Comparison of ENCODE assay signal across 11 cellular contexts in genomic region chr20:17562804-17563305, GRCh38. TPM values are rescaled to one million over a fixed set of nuclear protein-coding genes. Genes with fewer than 3 reads are reported as not detected.
DNase-seq lines count a peak whose midpoint lies in the region; ATAC-seq, FAIRE-seq and TF ChIP-seq lines count a peak whose summit lies in the region.
"Had no signal": no experiment of that assay in that cellular context is flagged by ENCODE, and none has a peak within 500 bp of the region (broad histone marks: within the 10 kb centered on the region; RNA-seq: fewer than 3 reads in every experiment).

No MANE protein-coding gene starts in this region.

- H2AFZ ChIP-seq in H1 (ENCODE audit: low read length) = peak overlapping the region; percentile 17; the same call in 1 of the 2 replicates
- no peak overlapping the region for H2AFZ ChIP-seq in Karpas-422 (ENCODE audit: low read length)

- WGBS in H1 (ENCODE audit: extremely low coverage in 1 of 2, insufficient coverage in 1 of 2, insufficient read length in 1 of 2, insufficient replicate concordance in 2 of 2, low coverage in 1 of 2, low lambda C conversion rate in 2 of 2, missing lambda C conversion rate in 1 of 2), 2 experiments = 77% methylated on average over 2 of the region's 2 CpGs; no CpG with 5 or more reads in 1 of the 2 experiments

- TF ChIP-seq POLR2A in H1 (IDR thresholded peaks at IDR 0.05; ENCODE audit: control extremely low read depth in 1 of 2, low read depth in 2 of 2, low read length in 2 of 2) = no peak

- TF ChIP-seq RAD21 in H1 (IDR thresholded peaks at IDR 0.05 in 1 of 2, conservative IDR thresholded peaks at IDR 0.05 in 1 of 2; ENCODE audit: low read depth in 2 of 2, low read length in 2 of 2) = no peak

- no peak overlapping the region for H2BK120ac ChIP-seq in H1 (replicated peaks; ENCODE audit: low read depth, low read length)

- peaks cover 3 to 9% (median 4%) of the 10 kb centered on the region in 4 donors for H3K4me1 Mint-ChIP-seq in CD4-positive, alpha-beta memory T cell

- no peak overlapping the region for H3K18ac ChIP-seq in H1 (ENCODE audit: extremely low read depth, low read length)

- H3K79me2 ChIP-seq in H1 (ENCODE audit: control insufficient read depth in 1 of 2, insufficient read depth in 2 of 2, low read length in 2 of 2) (peaks cover 0 to under 1% of the 10 kb centered on the region in 2 experiments; a peak in 2 of 4 replicates), Karpas-422 (ENCODE audit: low read length) (no peaks in the 10 kb centered on the region)

- DNase-seq in A172 (ENCODE audit: low spot score) (peak; percentile 88), M059J (ENCODE audit: low read depth) (peak; percentile 93), H1 (ENCODE audit: low read depth in 1 of 2, low spot score in 2 of 2) (peak in 1 of 2 experiments; percentile 27), lower lobe of right lung (peak; percentile 63), KG1 (lab: John Stamatoyannopoulos, UW) (no peak), Karpas-422 (no peak)
- no peak for DNase-seq in activated naive CD4-positive, alpha-beta T cell treated with anti-CD3 and anti-CD28 coated beads, Interleukin-2, amount 50 U/mL, for 72 hours (ENCODE audit: low spot score in 2 of 2)
- no peak for DNase-seq in CD4-positive, alpha-beta memory T cell
- DNase-seq: activated CD8-positive, alpha-beta memory T cell treated with anti-CD3 and anti-CD28 coated beads for 24 hours; BE2C; NCI-H1105 had no signal

- POLR2A ChIA-PET in H1 (lab: Charles Lee; ENCODE audit: partially characterized antibody) = interaction anchor here (0.6 to 0.9 kb wide), 2 partner anchors 31 to 56 kb away, joined by 3 read pairs; no protein-coding TSS in a partner anchor
- POLR2A ChIA-PET in CD4-positive, alpha-beta memory T cell (lab: Charles Lee; ENCODE audit: partially characterized antibody) = no interaction called here

- H3K4me2 ChIP-seq in H1 (ENCODE audit: insufficient read depth in 1 of 2, low read depth in 2 of 2, low read length in 2 of 2) = no peak overlapping the region
- no peak overlapping the region for H3K4me2 ChIP-seq in Karpas-422 (ENCODE audit: low read depth, low read length, poor library complexity, severe bottlenecking)

- H3K9ac ChIP-seq in H1 (replicated peaks in 1 of 4; ENCODE audit: extremely low read depth in 1 of 4, low read depth in 3 of 4, low read length in 3 of 4) = no peak overlapping the region
- H3K9ac ChIP-seq in Karpas-422 (ENCODE audit: low read length) = no peak overlapping the region

- H3K4me3 Mint-ChIP-seq in CD4-positive, alpha-beta memory T cell = no peak overlapping the region

- intact Hi-C loops in lower lobe of right lung (cut with DNase I) = no loop called here
- intact Hi-C loops in CD4-positive, alpha-beta memory T cell (cut with micrococcal nuclease) = no loop called here

- CTCF ChIA-PET in H1 (lab: Charles Lee; ENCODE audit: partially characterized antibody) = interaction anchor here (0.6 to 2.6 kb wide), 4 partner anchors 15 to 984 kb away, joined by 3 to 8 read pairs (median 4); no protein-coding TSS in a partner anchor
- CTCF ChIA-PET in CD4-positive, alpha-beta memory T cell (lab: Charles Lee; ENCODE audit: partially characterized antibody) = interaction anchor here (0.9 kb wide), 1 partner anchor 59 kb away, joined by 5 read pairs; no protein-coding TSS in a partner anchor

- no peaks in the 10 kb centered on the region for H3K36me3 Mint-ChIP-seq in activated naive CD4-positive, alpha-beta T cell treated with anti-CD3 and anti-CD28 coated beads, Interleukin-2, amount 50 U/mL, for 72 hours
- no peaks in the 10 kb centered on the region for H3K36me3 Mint-ChIP-seq in CD4-positive, alpha-beta memory T cell

- peak overlapping the region; percentile 7 for H4K91ac ChIP-seq in H1 (replicated peaks; ENCODE audit: insufficient read length, low read length)

- H2BK20ac ChIP-seq in H1 (ENCODE audit: low read length) = peak overlapping the region; percentile 72; the same call in 1 of the 2 replicates

- H4K5ac ChIP-seq in H1 (ENCODE audit: insufficient read length, low read depth, low read length) = no peak overlapping the region

- H3K9me2 ChIP-seq in Karpas-422 (replicated peaks; ENCODE audit: insufficient read depth, low read length) = no peaks in the 10 kb centered on the region

- no peaks in the 10 kb centered on the region for H3K79me1 ChIP-seq in H1 (ENCODE audit: low read depth, low read length)

- H3K9me3 ChIP-seq in H1 (ENCODE audit: insufficient read depth in 2 of 2, low read depth in 1 of 2, low read length in 1 of 2) (no peaks in the 10 kb centered on the region), lower lobe of right lung (no peaks in the 10 kb centered on the region), Karpas-422 (ENCODE audit: low read length) (no peaks in the 10 kb centered on the region)
- H3K9me3 ChIP-seq in CD4-positive, alpha-beta memory T cell (ENCODE audit: control insufficient read depth in 1 of 2, low read length in 2 of 2) = no peaks in the 10 kb centered on the region
- H3K9me3 ChIP-seq: BE2C had no signal

- H3K36me3 ChIP-seq in H1 (ENCODE audit: control insufficient read depth in 2 of 4, insufficient read depth in 4 of 4, low read length in 3 of 4) (no peaks in the 10 kb centered on the region), lower lobe of right lung (no peaks in the 10 kb centered on the region), Karpas-422 (ENCODE audit: insufficient read depth, low read length) (no peaks in the 10 kb centered on the region)
- H3K36me3 ChIP-seq in CD4-positive, alpha-beta memory T cell (ENCODE audit: insufficient read depth, low read length) = no peaks in the 10 kb centered on the region
- H3K36me3 ChIP-seq: BE2C had no signal

- no peak overlapping the region for H3K27ac ChIP-seq in H1 (ENCODE audit: low read depth, low read length)
- peak overlapping the region; percentile 65 for H3K27ac ChIP-seq in lower lobe of right lung
- no peak overlapping the region for H3K27ac ChIP-seq in Karpas-422 (ENCODE audit: low read length)
- no peak overlapping the region for H3K27ac ChIP-seq in CD4-positive, alpha-beta memory T cell (ENCODE audit: low read depth, low read length)

- no peaks in the 10 kb centered on the region for H4K20me1 ChIP-seq in H1 (replicated peaks in 1 of 2; ENCODE audit: control insufficient read depth in 1 of 2, insufficient read depth in 2 of 2, low read length in 2 of 2)
- no peaks in the 10 kb centered on the region for H4K20me1 ChIP-seq in Karpas-422 (ENCODE audit: insufficient read depth, low read depth, low read length)

- no peak for TF ChIP-seq EP300 in H1 (IDR thresholded peaks at IDR 0.05; ENCODE audit: borderline replicate concordance in 1 of 2, low read depth in 2 of 2, low read length in 2 of 2)

- 0 out of 2 replicates have a peak overlapping the region, but pooled peaks have one; percentile 24 for H2BK5ac ChIP-seq in H1 (ENCODE audit: low read depth, low read length)

- H3K4me1 ChIP-seq in H1 (replicated peaks in 1 of 4; ENCODE audit: control insufficient read depth in 3 of 4, insufficient read depth in 4 of 4, low read length in 3 of 4) = peaks cover under 1 to 3% (median 1%) of the 10 kb centered on the region in 4 experiments; a peak in 4 of 7 replicates
- peaks cover 28% of the 10 kb centered on the region for H3K4me1 ChIP-seq in lower lobe of right lung
- no peaks in the 10 kb centered on the region for H3K4me1 ChIP-seq in Karpas-422 (ENCODE audit: low read length)
- H3K4me1 ChIP-seq in CD4-positive, alpha-beta memory T cell (ENCODE audit: insufficient read depth, low read length) = no peaks in the 10 kb centered on the region
- H3K4me1 ChIP-seq: BE2C had no signal

- no peak overlapping the region for H4K8ac ChIP-seq in H1 (ENCODE audit: extremely low read depth, insufficient read depth, low read length)

- H3K23me2 ChIP-seq in H1 (ENCODE audit: low read depth, low read length) = no peaks in the 10 kb centered on the region

- H3K23ac ChIP-seq in H1 (ENCODE audit: insufficient read length) = no peak overlapping the region

- H3K9me3 Mint-ChIP-seq in activated naive CD4-positive, alpha-beta T cell treated with anti-CD3 and anti-CD28 coated beads, Interleukin-2, amount 50 U/mL, for 72 hours = no peaks in the 10 kb centered on the region
- H3K9me3 Mint-ChIP-seq in CD4-positive, alpha-beta memory T cell = no peaks in the 10 kb centered on the region

- no peak overlapping the region for H3K4me3 ChIP-seq in H1 (ENCODE audit: extremely low read depth in 1 of 4, insufficient read depth in 2 of 4, low read depth in 3 of 4, low read length in 4 of 4)
- no peak overlapping the region for H3K4me3 ChIP-seq in lower lobe of right lung
- no peak overlapping the region for H3K4me3 ChIP-seq in Karpas-422 (ENCODE audit: low read length)
- no peak overlapping the region for H3K4me3 ChIP-seq in CD4-positive, alpha-beta memory T cell (ENCODE audit: low read length in 2 of 2)

- no peak overlapping the region for H3K56ac ChIP-seq in H1 (replicated peaks; ENCODE audit: insufficient read length, low read depth, low read length)

- no peaks in the 10 kb centered on the region for H3K27me3 Mint-ChIP-seq in CD4-positive, alpha-beta memory T cell

- no peak overlapping the region for H3K14ac ChIP-seq in H1 (ENCODE audit: insufficient read length)

- TF ChIP-seq CTCF in H1 (IDR thresholded peaks at IDR 0.05; ENCODE audit: control extremely low read depth in 1 of 3, insufficient read depth in 1 of 3, low read depth in 1 of 3, low read length in 3 of 3) (no peak), lower lobe of right lung (IDR thresholded peaks at IDR 0.05) (no peak)

- peak; percentile 77 for ATAC-seq in lower lobe of right lung
- no peak for ATAC-seq in activated naive CD4-positive, alpha-beta T cell treated with anti-CD3 and anti-CD28 coated beads, Interleukin-2, amount 50 U/mL, for 72 hours

- H2BK15ac ChIP-seq in H1 (ENCODE audit: low read length) = peak overlapping the region; percentile 88; the same call in 1 of the 2 replicates

- H3K27me3 ChIP-seq in H1 (replicated peaks in 1 of 4; ENCODE audit: control insufficient read depth in 3 of 4, extremely low read depth in 1 of 4, insufficient read depth in 3 of 4, low read length in 3 of 4) (no peaks in the 10 kb centered on the region), lower lobe of right lung (ENCODE audit: low read depth) (no peaks in the 10 kb centered on the region), Karpas-422 (ENCODE audit: low read length) (no peaks in the 10 kb centered on the region)
- no peaks in the 10 kb centered on the region for H3K27me3 ChIP-seq in CD4-positive, alpha-beta memory T cell (ENCODE audit: insufficient read depth, low read length)
- H3K27me3 ChIP-seq: BE2C had no signal

- H2BK12ac ChIP-seq in H1 (ENCODE audit: low read depth, low read length) = peak overlapping the region; percentile 80; the same call in 1 of the 2 replicates

- H3K27ac Mint-ChIP-seq in activated naive CD4-positive, alpha-beta T cell treated with anti-CD3 and anti-CD28 coated beads, Interleukin-2, amount 50 U/mL, for 72 hours = no peak overlapping the region
- no peak overlapping the region for H3K27ac Mint-ChIP-seq in CD4-positive, alpha-beta memory T cell

- H3K4ac ChIP-seq in H1 (replicated peaks; ENCODE audit: insufficient read length, low read depth, low read length) = no peak overlapping the region

- H2AK5ac ChIP-seq in H1 (ENCODE audit: low read depth, low read length) = no peak overlapping the region

- FAIRE-seq in H1 (lab: Jason Lieb, UNC) = no peak

RNA-seq across cellular contexts. Expression of gene DSTN, which starts 7.0 kb away (rescaled TPM):
- total RNA-seq in A172 (2014; rRNA removed; shearing (Covaris generic)) = 445 and 560 TPM in 2 replicates
- total RNA-seq in M059J (2014; rRNA removed; shearing (Covaris generic)) = 452 and 584 TPM in 2 replicates
- 208 TPM in 2 replicates for total RNA-seq in H1 (2021; fragmentation: NEBNext Ultra II Directional; extraction: Animal tissue kit (Norgen Biotek cat#: 25700))
- 21.9 and 43.3 TPM in 2 replicates for polyA plus RNA-seq in H1 (2011; rRNA removed)
- polyA plus RNA-seq in H1 (2011; cell fraction: cytosol; rRNA removed) = 48.1 TPM
- 26.3 TPM for polyA plus RNA-seq in H1 (2011; cell fraction: nucleus; rRNA removed)
- 138 to 228 TPM (median 144 TPM) in 4 replicates for polyA plus RNA-seq in H1 (2012, experiment 1 of 2)
- 78.5 TPM for polyA plus RNA-seq in H1 (2012, experiment 2 of 2)
- 327 TPM for polyA plus RNA-seq in H1 (2013, experiment 1 of 2)
- 333 TPM for polyA plus RNA-seq in H1 (2013, experiment 2 of 2)
- polyA minus RNA-seq in H1 (2011; rRNA and poly(A)+ RNA removed) = 9.6 and 10.5 TPM in 2 replicates
- polyA minus RNA-seq in H1 (2011; cell fraction: cytosol; rRNA and poly(A)+ RNA removed) = 25.1 TPM
- polyA minus RNA-seq in H1 (2011; cell fraction: nucleus; rRNA and poly(A)+ RNA removed) = 17.0 TPM
- total RNA-seq in lower lobe of right lung = 347 TPM
- total RNA-seq in activated naive CD4-positive, alpha-beta T cell treated with anti-CD3 and anti-CD28 coated beads, Interleukin-2, amount 50 U/mL, for 72 hours = 10 to 100 TPM; 26.6 to 63.4 TPM
- 8.9 and 9.5 TPM in 2 replicates for total RNA-seq in Karpas-422 (2014; rRNA removed; shearing (Covaris generic); ENCODE audit: low replicate concordance)
- total RNA-seq in CD4-positive, alpha-beta memory T cell = 10 to 100 TPM; 43.1 to 49.1 TPM
- polyA plus RNA-seq in CD4-positive, alpha-beta memory T cell = 100 to 1,000 TPM; 147 to 212 TPM

RNA-seq across cellular contexts. Expression of gene BFSP1, which starts 31.7 kb away (rescaled TPM):
- 8.3 and 9.7 TPM in 2 replicates for total RNA-seq in A172 (2014; rRNA removed; shearing (Covaris generic))
- total RNA-seq in M059J (2014; rRNA removed; shearing (Covaris generic)) = 4.8 and 5.5 TPM in 2 replicates
- total RNA-seq in H1 (2021; fragmentation: NEBNext Ultra II Directional; extraction: Animal tissue kit (Norgen Biotek cat#: 25700)) = 2.5 and 3.2 TPM in 2 replicates
- 1.5 and 1.8 TPM in 2 replicates for polyA plus RNA-seq in H1 (2011; rRNA removed)
- 3.0 TPM for polyA plus RNA-seq in H1 (2011; cell fraction: cytosol; rRNA removed)
- 3.6 TPM for polyA plus RNA-seq in H1 (2011; cell fraction: nucleus; rRNA removed)
- polyA plus RNA-seq in H1 (2012, experiment 1 of 2) = 2.6 to 3.5 TPM (median 3.2 TPM) in 4 replicates
- polyA plus RNA-seq in H1 (2012, experiment 2 of 2) = 1.8 TPM
- polyA plus RNA-seq in H1 (2013, experiment 1 of 2) = 2.4 TPM
- polyA plus RNA-seq in H1 (2013, experiment 2 of 2) = 2.2 TPM
- polyA minus RNA-seq in H1 (2011; rRNA and poly(A)+ RNA removed) = 1.7 and 2.7 TPM in 2 replicates
- polyA minus RNA-seq in H1 (2011; cell fraction: cytosol; rRNA and poly(A)+ RNA removed) = 1.7 TPM
- 2.6 TPM for polyA minus RNA-seq in H1 (2011; cell fraction: nucleus; rRNA and poly(A)+ RNA removed)
- total RNA-seq in lower lobe of right lung = 2.4 TPM
- under 1 TPM in 1 of 2 donors, not detected in 1; 0.16 TPM for total RNA-seq in activated naive CD4-positive, alpha-beta T cell treated with anti-CD3 and anti-CD28 coated beads, Interleukin-2, amount 50 U/mL, for 72 hours
- total RNA-seq in Karpas-422 (2014; rRNA removed; shearing (Covaris generic); ENCODE audit: low replicate concordance) = not detected in 2 replicates
- under 1 TPM; 0.87 to 0.94 TPM for total RNA-seq in CD4-positive, alpha-beta memory T cell
- polyA plus RNA-seq in CD4-positive, alpha-beta memory T cell = under 1 TPM; 0.21 to 0.96 TPM

Comparison
In these comparisons a context has a peak if more than half of its experiments do, and no peak if none do; other contexts are left out.
1. DNase-seq: peak in A172 (single experiment), M059J (single experiment) and lower lobe of right lung (single experiment); none in activated naive CD4-positive, alpha-beta T cell treated with anti-CD3 and anti-CD28 coated beads, Interleukin-2, amount 50 U/mL, for 72 hours (0 of 2), KG1 (single experiment), Karpas-422 (single experiment) and CD4-positive, alpha-beta memory T cell (0 of 5).
2. ATAC-seq: peak in lower lobe of right lung (2 of 2); none in activated naive CD4-positive, alpha-beta T cell treated with anti-CD3 and anti-CD28 coated beads, Interleukin-2, amount 50 U/mL, for 72 hours (0 of 2).